ENCODE assay signal across 8 cellular contexts in the genomic region with DNA sequence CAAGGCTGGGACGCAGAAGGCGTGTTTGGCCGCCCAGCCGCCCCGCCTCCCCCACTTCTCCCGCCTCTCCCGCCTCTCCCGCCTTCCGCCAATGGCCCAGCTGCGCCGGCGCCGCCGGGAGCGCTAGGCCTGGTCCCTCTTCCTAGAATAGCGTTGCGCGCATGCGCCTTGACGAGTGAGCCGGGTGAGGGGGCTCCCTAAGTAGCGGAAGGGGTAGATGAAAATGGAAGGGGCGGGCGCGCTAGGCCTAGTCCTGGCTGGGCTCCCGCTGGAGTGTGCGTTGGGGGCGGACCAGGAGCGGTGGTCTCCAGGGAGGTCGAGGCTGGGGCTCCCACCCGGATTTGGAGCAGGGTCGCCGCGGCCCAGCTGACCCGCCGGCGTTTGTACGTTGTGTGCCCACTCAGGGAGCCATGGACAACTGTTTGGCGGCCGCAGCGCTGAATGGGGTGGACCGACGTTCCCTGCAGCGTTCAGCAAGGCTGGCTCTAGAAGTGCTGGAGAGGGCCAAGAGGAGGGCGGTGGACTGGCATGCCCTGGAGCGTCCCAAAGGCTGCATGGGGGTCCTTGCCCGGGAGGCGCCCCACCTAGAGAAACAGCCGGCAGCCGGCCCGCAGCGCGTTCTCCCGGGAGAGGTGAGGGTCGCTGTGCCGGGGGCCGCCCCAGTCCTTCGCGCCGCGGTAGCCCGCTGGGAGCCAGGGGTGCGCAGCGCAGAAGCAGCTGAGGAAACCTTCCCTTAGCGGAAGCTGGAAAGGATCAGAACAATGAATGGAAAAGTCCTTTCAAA. TPM values are rescaled to one million over a fixed set of nuclear protein-coding genes. Genes with fewer than 3 reads are reported as not detected.
A peak's percentile ranks its signal among the peaks of the same experiment; 100 is the strongest.
DNase-seq lines count a peak whose midpoint lies in the region; ATAC-seq and TF ChIP-seq lines count a peak whose summit lies in the region.

A gene with protein sequence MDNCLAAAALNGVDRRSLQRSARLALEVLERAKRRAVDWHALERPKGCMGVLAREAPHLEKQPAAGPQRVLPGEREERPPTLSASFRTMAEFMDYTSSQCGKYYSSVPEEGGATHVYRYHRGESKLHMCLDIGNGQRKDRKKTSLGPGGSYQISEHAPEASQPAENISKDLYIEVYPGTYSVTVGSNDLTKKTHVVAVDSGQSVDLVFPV (plus strand): TSS at position 150 of the 784 bp plus-strand sequence. CDS start 261 bp downstream, at position 411.

- H3K9ac ChIP-seq in colonic mucosa (ENCODE audit: low read depth in 2 of 2, low read length in 2 of 2) = peak within 1 kb of the TSS; percentile 80 to 82

- H3K4me1 Mint-ChIP-seq in activated CD4-positive, alpha-beta T cell treated with anti-CD3 and anti-CD28 coated beads, Interleukin-2, amount 10 ng/mL, durations not matched to agents 24 days and 14 days = peaks cover 39% of the 10 kb centered on the region

- H3K36me3 Mint-ChIP-seq in activated CD4-positive, alpha-beta T cell treated with anti-CD3 and anti-CD28 coated beads, Interleukin-2, amount 10 ng/mL, durations not matched to agents 24 days and 14 days (ENCODE audit: low read depth) = peaks cover 9% of the 10 kb centered on the region

- no peaks in the 10 kb centered on the region for H3K27me3 ChIP-seq in colonic mucosa
- no peaks in the 10 kb centered on the region for H3K27me3 ChIP-seq in layer of hippocampus (ENCODE audit: control insufficient read depth, insufficient read depth, low read length)

- TF ChIP-seq CTCF in colonic mucosa (IDR thresholded peaks at IDR 0.05) = no peak

- H3K4me1 ChIP-seq in colonic mucosa = peaks cover 4% of the 10 kb centered on the region

- H3K9me3 ChIP-seq in colonic mucosa = no peaks in the 10 kb centered on the region

- peak within 1 kb of the TSS; percentile 89 for H3K27ac ChIP-seq in colonic mucosa
- peak within 1 kb of the TSS; percentile 95 for H3K27ac ChIP-seq in layer of hippocampus (ENCODE audit: low read depth, low read length)

- no peaks in the 10 kb centered on the region for H3K36me3 ChIP-seq in colonic mucosa

- H3K27me3 Mint-ChIP-seq in activated CD4-positive, alpha-beta T cell treated with anti-CD3 and anti-CD28 coated beads, Interleukin-2, amount 10 ng/mL, durations not matched to agents 24 days and 14 days = peaks cover 14% of the 10 kb centered on the region

- DNase-seq in Ammon's horn (ENCODE audit: low spot score) (peak; percentile 97), GM19238 (ENCODE audit: insufficient read length, low spot score) (peak; percentile 85), NCI-H526 (lab: John Stamatoyannopoulos, UW) (peak; percentile 95 to 98), colonic mucosa (peak; percentile 96)
- peak; percentile 94 for DNase-seq in activated CD4-positive, alpha-beta T cell treated with anti-CD3 and anti-CD28 coated beads, Interleukin-2, amount 10 ng/mL, durations not matched to agents 24 days and 14 days
- DNase-seq in stimulated activated CD4-positive, alpha-beta T cell treated with anti-CD3 and anti-CD28 coated beads, Interleukin-1b, Interleukin-23, amount 100 ng/mL, for 24 hours (ENCODE audit: low read depth in 4 of 4, low spot score in 1 of 4) = peak; percentile 61 to 88 (median 76)

- H3K27ac Mint-ChIP-seq in activated CD4-positive, alpha-beta T cell treated with anti-CD3 and anti-CD28 coated beads, Interleukin-2, amount 10 ng/mL, durations not matched to agents 24 days and 14 days = peak within 1 kb of the TSS; percentile 87

- no peaks in the 10 kb centered on the region for H3K9me3 Mint-ChIP-seq in activated CD4-positive, alpha-beta T cell treated with anti-CD3 and anti-CD28 coated beads, Interleukin-2, amount 10 ng/mL, durations not matched to agents 24 days and 14 days

- peak; percentile 72 for ATAC-seq in HG03460 (IDR thresholded peaks at IDR 0.05; ENCODE audit: unreplicated experiment)

- peak within 1 kb of the TSS; percentile 99 for H3K4me3 ChIP-seq in colonic mucosa

- intact Hi-C loops in activated CD4-positive, alpha-beta T cell treated with anti-CD3 and anti-CD28 coated beads, Interleukin-2, amount 10 ng/mL, durations not matched to agents 24 days and 14 days (cut with micrococcal nuclease) = loop anchor here (1.0 to 5.0 kb wide), 5 partner anchors 53 to 222 kb away; a partner anchor contains a TSS
- intact Hi-C loops in colonic mucosa (cut with DNase I) = loop anchor here (5.0 kb wide), 2 partner anchors 51 to 226 kb away; a partner anchor contains a TSS

- peak within 1 kb of the TSS; percentile 89 for H3K4me3 Mint-ChIP-seq in activated CD4-positive, alpha-beta T cell treated with anti-CD3 and anti-CD28 coated beads, Interleukin-2, amount 10 ng/mL, durations not matched to agents 24 days and 14 days

RNA-seq across cellular contexts. Expression of the gene that starts here (rescaled TPM):
- total RNA-seq in activated CD4-positive, alpha-beta T cell treated with anti-CD3 and anti-CD28 coated beads, Interleukin-2, amount 10 ng/mL, durations not matched to agents 24 days and 14 days = 25.1 and 31.7 TPM in 2 replicates
- 10 to 100 TPM; 16.7 to 22.3 TPM for total RNA-seq in colonic mucosa

Comparison
In these comparisons a context has a peak if more than half of its experiments do, and no peak if none do; other contexts are left out.
1. Peak in every context shown above with its lines: DNase-seq, ATAC-seq, H3K4me3 ChIP-seq and H3K27ac ChIP-seq.